In genomic region chr13:113801289-113801961, GRCh38 we compare ENCODE assay signal across 25 cellular contexts. TPM values are rescaled to one million over a fixed set of nuclear protein-coding genes. Genes with fewer than 3 reads are reported as not detected.
DNase-seq lines count a peak whose midpoint lies in the region; ATAC-seq and TF ChIP-seq lines count a peak whose summit lies in the region.
"Had no signal": no experiment of that assay in that cellular context is flagged by ENCODE, and none has a peak within 500 bp of the region (broad histone marks: within the 10 kb centered on the region; RNA-seq: fewer than 3 reads in every experiment).

No MANE protein-coding gene starts in this region.

- H3K4me3 Mint-ChIP-seq in endodermal cell: no peak overlapping the region
- H3K4me3 Mint-ChIP-seq in naive thymus-derived CD4-positive, alpha-beta T cell: no peak overlapping the region
- H3K4me3 Mint-ChIP-seq: activated naive CD8-positive, alpha-beta T cell; activated T-helper 17 cell treated with anti-CD3 and anti-CD28 coated beads, Interleukin-2, amount 50 U/mL, for 72 hours; CD4-positive, alpha-beta memory T cell; effector memory CD8-positive, alpha-beta T cell; naive B cell; stimulated activated memory B cell treated with anti-CD40 and anti-IgM and Interleukin-4, amounts not matched to agents 10 μg/mL and 1 μg/mL and 100 μg/mL, for 72 hours had no signal

- H3K27me3 ChIP-seq in endodermal cell (ENCODE audit: control insufficient read depth, insufficient read depth, low read length, poor library complexity, severe bottlenecking) (no peaks in the 10 kb centered on the region), upper lobe of right lung (no peaks in the 10 kb centered on the region)
- no peaks in the 10 kb centered on the region for H3K27me3 ChIP-seq in naive thymus-derived CD4-positive, alpha-beta T cell (ENCODE audit: control insufficient read depth in 2 of 2, insufficient read depth in 2 of 2, low read length in 2 of 2)
- H3K27me3 ChIP-seq: cardiac muscle cell, SJCRH30 had no signal

- H3K27ac Mint-ChIP-seq in endodermal cell: no peak overlapping the region
- no peak overlapping the region for H3K27ac Mint-ChIP-seq in naive thymus-derived CD4-positive, alpha-beta T cell
- H3K27ac Mint-ChIP-seq: activated naive CD8-positive, alpha-beta T cell; activated T-helper 17 cell treated with anti-CD3 and anti-CD28 coated beads, Interleukin-2, amount 50 U/mL, for 72 hours; CD4-positive, alpha-beta memory T cell; effector memory CD8-positive, alpha-beta T cell; naive B cell; stimulated activated memory B cell treated with anti-CD40 and anti-IgM and Interleukin-4, amounts not matched to agents 10 μg/mL and 1 μg/mL and 100 μg/mL, for 72 hours had no signal

- peak overlapping the region; percentile 53 for H3K27ac ChIP-seq in endodermal cell (ENCODE audit: low read depth, low read length)
- no peak overlapping the region for H3K27ac ChIP-seq in naive thymus-derived CD4-positive, alpha-beta T cell (ENCODE audit: low read depth, low read length)
- no peak overlapping the region for H3K27ac ChIP-seq in upper lobe of right lung
- H3K27ac ChIP-seq: 22Rv1, cardiac muscle cell, coronary artery, SJCRH30 had no signal

- peak; percentile 17 for ATAC-seq in naive thymus-derived CD4-positive, alpha-beta T cell
- no peak for ATAC-seq in upper lobe of right lung
- no peak for ATAC-seq in HG03460 (IDR thresholded peaks at IDR 0.05; ENCODE audit: unreplicated experiment)
- ATAC-seq: activated T-helper 17 cell treated with anti-CD3 and anti-CD28 coated beads, Interleukin-2, amount 50 U/mL, for 72 hours; effector memory CD8-positive, alpha-beta T cell; stimulated activated memory B cell treated with anti-CD40 and anti-IgM and Interleukin-4, amounts not matched to agents 10 μg/mL and 1 μg/mL and 100 μg/mL, for 72 hours had no signal

- DNase-seq in activated naive CD4-positive, alpha-beta T cell treated with anti-CD3 and anti-CD28 coated beads, Interleukin-2, amount 50 U/mL, for 16 hours: peak; percentile 6
- DNase-seq in activated naive CD4-positive, alpha-beta T cell (lab: John Stamatoyannopoulos, UW): no peak
- DNase-seq in endodermal cell: no peak
- no peak for DNase-seq in naive thymus-derived CD4-positive, alpha-beta T cell
- peak; percentile 52 for DNase-seq in upper lobe of right lung
- no peak for DNase-seq in OCI-M2 (lab: John Stamatoyannopoulos, UW; ENCODE audit: unreplicated experiment)
- DNase-seq in stimulated activated CD4-positive, alpha-beta T cell treated with anti-CD3 and anti-CD28 coated beads, Interleukin-12 subunit alpha, Interleukin-12 subunit beta, amount 100 ng/mL, for 4 hours: no peak
- DNase-seq: activated CD4-positive, alpha-beta T cell treated with anti-CD3 and anti-CD28 coated beads, Interleukin-2, amount 50 U/mL, for 4 hours; activated CD4-positive, CD25-positive, alpha-beta regulatory T cell; activated CD8-positive, alpha-beta memory T cell treated with anti-CD3 and anti-CD28 coated beads, Interleukin-2, amount 50 U/mL, for 4 hours; effector memory CD8-positive, alpha-beta T cell; Karpas-422; naive B cell; stimulated activated CD4-positive, alpha-beta T cell treated with anti-CD3 and anti-CD28 coated beads, Interleukin-4, amount 100 ng/mL, for 4 hours; substantia nigra had no signal

- H3K4me3 ChIP-seq in endodermal cell (ENCODE audit: low read length) (no peak overlapping the region), upper lobe of right lung (no peak overlapping the region)
- H3K4me3 ChIP-seq in naive thymus-derived CD4-positive, alpha-beta T cell (ENCODE audit: low read length): no peak overlapping the region
- H3K4me3 ChIP-seq: cardiac muscle cell, coronary artery, SJCRH30 had no signal

- H3K9me3 ChIP-seq in endodermal cell (ENCODE audit: control insufficient read depth, low read length) (no peaks in the 10 kb centered on the region), upper lobe of right lung (no peaks in the 10 kb centered on the region)
- no peaks in the 10 kb centered on the region for H3K9me3 ChIP-seq in naive thymus-derived CD4-positive, alpha-beta T cell (ENCODE audit: control insufficient read depth in 2 of 3, low read length in 3 of 3)
- H3K9me3 ChIP-seq: SJCRH30 had no signal

- H3K36me3 ChIP-seq in endodermal cell (ENCODE audit: control insufficient read depth, insufficient read depth, low read length): no peaks in the 10 kb centered on the region
- H3K36me3 ChIP-seq in naive thymus-derived CD4-positive, alpha-beta T cell (ENCODE audit: control insufficient read depth in 2 of 3, insufficient read depth in 3 of 3, low read length in 3 of 3): no peaks in the 10 kb centered on the region
- no peaks in the 10 kb centered on the region for H3K36me3 ChIP-seq in upper lobe of right lung
- H3K36me3 ChIP-seq: cardiac muscle cell, SJCRH30 had no signal

- 91 to 95% methylated on average over 11 to 33 of the region's 33 CpGs for WGBS in endodermal cell (ENCODE audit: insufficient coverage in 1 of 2, insufficient read length in 1 of 2), 2 experiments

- no peaks in the 10 kb centered on the region for H3K27me3 Mint-ChIP-seq in endodermal cell (ENCODE audit: insufficient read depth)
- H3K27me3 Mint-ChIP-seq in naive thymus-derived CD4-positive, alpha-beta T cell: no peaks in the 10 kb centered on the region
- H3K27me3 Mint-ChIP-seq: activated naive CD8-positive, alpha-beta T cell; activated T-helper 17 cell treated with anti-CD3 and anti-CD28 coated beads, Interleukin-2, amount 50 U/mL, for 72 hours; CD4-positive, alpha-beta memory T cell; effector memory CD8-positive, alpha-beta T cell had no signal

- TF ChIP-seq CTCF in endodermal cell (conservative IDR thresholded peaks at IDR 0.05) (no peak), upper lobe of right lung (IDR thresholded peaks at IDR 0.05) (no peak)

- no peaks in the 10 kb centered on the region for H3K4me1 Mint-ChIP-seq in endodermal cell
- no peaks in the 10 kb centered on the region for H3K4me1 Mint-ChIP-seq in naive thymus-derived CD4-positive, alpha-beta T cell
- H3K4me1 Mint-ChIP-seq: activated T-helper 17 cell treated with anti-CD3 and anti-CD28 coated beads, Interleukin-2, amount 50 U/mL, for 72 hours; CD4-positive, alpha-beta memory T cell; naive B cell; stimulated activated memory B cell treated with anti-CD40 and anti-IgM and Interleukin-4, amounts not matched to agents 10 μg/mL and 1 μg/mL and 100 μg/mL, for 72 hours had no signal

- POLR2A ChIA-PET in naive thymus-derived CD4-positive, alpha-beta T cell (lab: Charles Lee): no interaction called here

- no peak overlapping the region for H3K9ac ChIP-seq in endodermal cell (ENCODE audit: extremely low read depth, low read length, poor library complexity, severe bottlenecking)

- H3K4me1 ChIP-seq in endodermal cell (ENCODE audit: control insufficient read depth, insufficient read depth, low read length): no peaks in the 10 kb centered on the region
- H3K4me1 ChIP-seq in naive thymus-derived CD4-positive, alpha-beta T cell (ENCODE audit: control insufficient read depth in 2 of 2, insufficient read depth in 2 of 2, low read length in 2 of 2): no peaks in the 10 kb centered on the region
- H3K4me1 ChIP-seq in upper lobe of right lung: peaks cover 10% of the 10 kb centered on the region

- CTCF ChIA-PET in naive thymus-derived CD4-positive, alpha-beta T cell (lab: Charles Lee): interaction anchor here (0.5 kb wide), 1 partner anchor 13 kb away, joined by 3 read pairs; no protein-coding TSS in a partner anchor

- H3K36me3 Mint-ChIP-seq in endodermal cell (ENCODE audit: low read depth): no peaks in the 10 kb centered on the region
- no peaks in the 10 kb centered on the region for H3K36me3 Mint-ChIP-seq in naive thymus-derived CD4-positive, alpha-beta T cell
- H3K36me3 Mint-ChIP-seq: activated naive CD8-positive, alpha-beta T cell; CD4-positive, alpha-beta memory T cell; naive B cell; stimulated activated memory B cell treated with anti-CD40 and anti-IgM and Interleukin-4, amounts not matched to agents 10 μg/mL and 1 μg/mL and 100 μg/mL, for 72 hours had no signal

- intact Hi-C loops in naive thymus-derived CD4-positive, alpha-beta T cell (cut with micrococcal nuclease): no loop called here
- intact Hi-C loops in upper lobe of right lung (cut with DNase I): no loop called here

- H3K9me3 Mint-ChIP-seq in endodermal cell: no peaks in the 10 kb centered on the region
- H3K9me3 Mint-ChIP-seq in naive thymus-derived CD4-positive, alpha-beta T cell: peaks cover 0 to 1% (median 0%) of the 10 kb centered on the region in 11 donors
- H3K9me3 Mint-ChIP-seq: activated T-helper 17 cell treated with anti-CD3 and anti-CD28 coated beads, Interleukin-2, amount 50 U/mL, for 72 hours; CD4-positive, alpha-beta memory T cell; effector memory CD8-positive, alpha-beta T cell; stimulated activated memory B cell treated with anti-CD40 and anti-IgM and Interleukin-4, amounts not matched to agents 10 μg/mL and 1 μg/mL and 100 μg/mL, for 72 hours had no signal

RNA-seq across cellular contexts. Expression of gene TMEM255B, which starts 42.4 kb away (rescaled TPM):
- 1 to 10 TPM in 1 of 2 donors, under 1 TPM in 1; 0.55 to 2.1 TPM for total RNA-seq in endodermal cell
- 2.4 TPM for polyA plus RNA-seq in endodermal cell (2013, experiment 1 of 2)
- polyA plus RNA-seq in endodermal cell (2013, experiment 2 of 2): 1.9 TPM
- total RNA-seq in naive thymus-derived CD4-positive, alpha-beta T cell: 1 to 10 TPM in 4 of 5 experiments, under 1 TPM in 1; 0.62 to 3.3 (median 1.6) TPM
- polyA plus RNA-seq in naive thymus-derived CD4-positive, alpha-beta T cell: under 1 TPM in 1 of 2 donors, not detected in 1; 0.08 TPM
- 43.6 TPM for total RNA-seq in upper lobe of right lung
- total RNA-seq: cardiac muscle cell, frontal cortex, SJCRH30 had no signal

Comparison
In these comparisons a context has a peak if more than half of its experiments do, and no peak if none do; other contexts are left out.
1. DNase-seq: peak in activated naive CD4-positive, alpha-beta T cell treated with anti-CD3 and anti-CD28 coated beads, Interleukin-2, amount 50 U/mL, for 16 hours (single experiment) and upper lobe of right lung (single experiment); none in activated naive CD4-positive, alpha-beta T cell (0 of 4), endodermal cell (single experiment), naive thymus-derived CD4-positive, alpha-beta T cell (0 of 9), OCI-M2 (single experiment) and stimulated activated CD4-positive, alpha-beta T cell treated with anti-CD3 and anti-CD28 coated beads, Interleukin-12 subunit alpha, Interleukin-12 subunit beta, amount 100 ng/mL, for 4 hours (single experiment).
2. RNA of gene TMEM255B, which starts 42.4 kb away (total RNA-seq): 43.6 TPM in upper lobe of right lung (single experiment); 0.55 to 2.1 TPM in endodermal cell and 0.62 to 3.3 TPM in naive thymus-derived CD4-positive, alpha-beta T cell; every median in the first group is over 10 times any median in the second.